In genomic region chr22:29606320-29606719, GRCh38 we compare ENCODE assay signal across 3 cellular contexts.
TF ChIP-seq lines count a peak whose summit lies in the region.

No MANE protein-coding gene starts in this region.

TF ChIP-seq in SK-N-SH, 30 proteins besides CTCF, POLR2A, EP300 and RAD21:
- TF ChIP-seq JUND (IDR thresholded peaks at IDR 0.05): no peak
- no peak for TF ChIP-seq NRF1 (IDR thresholded peaks at IDR 0.05; ENCODE audit: low read depth, low read length)
TF ChIP-seq in SK-N-SH: peak in this region for 0.

TF ChIP-seq in SK-N-SH treated with all-trans-retinoic acid at 6 μM for 48 hours, 23 proteins besides CTCF, POLR2A, EP300 and RAD21:
- no peak for TF ChIP-seq ZFP3 (CRISPR knock-in tag; IDR thresholded peaks at IDR 0.05)
- no peak for TF ChIP-seq ZC3H10 (CRISPR knock-in tag; IDR thresholded peaks at IDR 0.05)
- TF ChIP-seq PATZ1 (CRISPR knock-in tag; IDR thresholded peaks at IDR 0.05; ENCODE audit: borderline replicate concordance): no peak
- no peak for TF ChIP-seq SNAI2 (CRISPR knock-in tag; IDR thresholded peaks at IDR 0.05)
- no peak for TF ChIP-seq ZNF8 (CRISPR knock-in tag; IDR thresholded peaks at IDR 0.05)
- no peak for TF ChIP-seq TOX (CRISPR knock-in tag; IDR thresholded peaks at IDR 0.05; ENCODE audit: borderline replicate concordance)
- no peak for TF ChIP-seq CSDC2 (CRISPR knock-in tag; IDR thresholded peaks at IDR 0.05)

TF ChIP-seq in GM23338, 12 proteins besides CTCF, POLR2A, EP300 and RAD21:
- TF ChIP-seq CREB1 (CRISPR knock-in tag; IDR thresholded peaks at IDR 0.05; ENCODE audit: low read depth) (no peak), POLR2AphosphoS5 (IDR thresholded peaks at IDR 0.05; ENCODE audit: low read depth) (no peak), STAT1 (IDR thresholded peaks at IDR 0.05; ENCODE audit: unreplicated experiment) (no peak), ZNF114 (CRISPR knock-in tag; IDR thresholded peaks at IDR 0.05) (no peak), REST (IDR thresholded peaks at IDR 0.05; ENCODE audit: unreplicated experiment) (no peak), EZH2 (IDR thresholded peaks at IDR 0.05; ENCODE audit: low read depth, unreplicated experiment) (no peak), ZNF331 (CRISPR knock-in tag; IDR thresholded peaks at IDR 0.05; ENCODE audit: low read depth) (no peak), JUNB (IDR thresholded peaks at IDR 0.05; ENCODE audit: unreplicated experiment) (no peak)
